Comparison of ENCODE assay signal across 16 cellular contexts in genomic region chr18:46519870-46520269, GRCh38.
DNase-seq lines count a peak whose midpoint lies in the region; TF ChIP-seq lines count a peak whose summit lies in the region.
"Had no signal": no experiment of that assay in that cellular context is flagged by ENCODE, and none has a peak within 500 bp of the region (broad histone marks: within the 10 kb centered on the region; RNA-seq: fewer than 3 reads in every experiment).

No MANE protein-coding gene starts in this region.

- H3K4me3 ChIP-seq in WERI-Rb-1 (ENCODE audit: low read depth, low read length), result no peak overlapping the region
- H3K4me3 ChIP-seq: A549; BLaER1 treated with 17β-estradiol and CSF1 and Interleukin-3, amounts not matched to agents 10 nM and 100 nM had no signal

- DNase-seq in WERI-Rb-1 (peak; percentile 24), occipital lobe (lab: John Stamatoyannopoulos, UW) (peak; percentile 7), retina (peak; percentile 33), pons (ENCODE audit: low spot score) (no peak), foreskin melanocyte (no peak)
- DNase-seq: AML-193; Caco-2; Calu3; CD4-positive, alpha-beta T cell; CD8-positive, alpha-beta T cell; DMS79 treated with DMSO at 0.1 percent for 48 hours; GF-D8 had no signal

- H3K27me3 ChIP-seq in WERI-Rb-1 (ENCODE audit: insufficient read depth, low read depth, severe bottlenecking), result no peaks in the 10 kb centered on the region
- H3K27me3 ChIP-seq: BLaER1 treated with 17β-estradiol and CSF1 and Interleukin-3, amounts not matched to agents 10 nM and 100 nM had no signal

- no peaks in the 10 kb centered on the region for H3K36me3 ChIP-seq in WERI-Rb-1

- H3K27ac ChIP-seq in WERI-Rb-1, result no peak overlapping the region
- H3K27ac ChIP-seq: 22Rv1; A549; BLaER1 treated with 17β-estradiol and CSF1 and Interleukin-3, amounts not matched to agents 10 nM and 100 nM; C4-2B had no signal

- TF ChIP-seq CTCF in WERI-Rb-1 (IDR thresholded peaks at IDR 0.05; ENCODE audit: low read depth, low read length), result no peak

- H3K9me3 ChIP-seq in WERI-Rb-1 (ENCODE audit: severe bottlenecking), result peaks cover 6% of the 10 kb centered on the region
- H3K9me3 ChIP-seq: A549; BLaER1 treated with 17β-estradiol and CSF1 and Interleukin-3, amounts not matched to agents 10 nM and 100 nM; Caco-2 had no signal

Comparison
In these comparisons a context has a peak if more than half of its experiments do, and no peak if none do; other contexts are left out.
1. DNase-seq: peak in WERI-Rb-1 (single experiment), occipital lobe (single experiment) and retina (single experiment); none in pons (single experiment) and foreskin melanocyte (single experiment).